ENCODE assay signal across 8 cellular contexts in genomic region chr10:102431452-102432124, GRCh38. TPM values are rescaled to one million over a fixed set of nuclear protein-coding genes. Genes with fewer than 3 reads are reported as not detected.
DNase-seq lines count a peak whose midpoint lies in the region; ATAC-seq, FAIRE-seq and TF ChIP-seq lines count a peak whose summit lies in the region.

No MANE protein-coding gene starts in this region.

- no peak for TF ChIP-seq CTCF in IMR-90 (conservative IDR thresholded peaks at IDR 0.05; ENCODE audit: low read depth, low read length)

- H3K4me2 ChIP-seq in IMR-90 (ENCODE audit: low read depth, low read length) = peak overlapping the region; percentile 94

- intact Hi-C loops in IMR-90 (cut with micrococcal nuclease) = loop anchor here (1.0 kb wide), 1 partner anchor 149 kb away; no protein-coding TSS in a partner anchor

- peak overlapping the region; percentile 80 for H3K4me3 ChIP-seq in CD4-positive, CD25-positive, alpha-beta regulatory T cell (ENCODE audit: low read depth, low read length)
- H3K4me3 ChIP-seq in IMR-90 (ENCODE audit: insufficient read depth, low read depth, low read length) = peak overlapping the region; percentile 70
- peak overlapping the region; percentile 98 for H3K4me3 ChIP-seq in adipocyte (ENCODE audit: low read length)
- H3K4me3 ChIP-seq in iPS-18c (ENCODE audit: insufficient read depth, low read depth, low read length) = peak overlapping the region; percentile 89

- H3K79me1 ChIP-seq in IMR-90 (ENCODE audit: low read depth in 1 of 2, low read length in 2 of 2) = peaks cover 9 to 26% of the 10 kb centered on the region in 2 experiments

- no peak for DNase-seq in CD4-positive, CD25-positive, alpha-beta regulatory T cell
- DNase-seq in IMR-90 (no peak), adipocyte (ENCODE audit: low read depth) (peak; percentile 51), GM19239 (ENCODE audit: insufficient read length, low spot score) (no peak), COR-L47 (lab: John Stamatoyannopoulos, UW) (no peak)
- no peak for DNase-seq in stimulated activated naive CD8-positive, alpha-beta T cell treated with anti-CD3 and anti-CD28 coated beads, Interleukin-15, amount 100 ng/mL, for 72 hours

- CTCF ChIA-PET in IMR-90 (lab: Yijun Ruan, JAX) = interaction anchor here (0.9 kb wide), 1 partner anchor 79 kb away, joined by 3 read pairs; no protein-coding TSS in a partner anchor

- ATAC-seq in CD4-positive, CD25-positive, alpha-beta regulatory T cell (ENCODE audit: low read depth in 2 of 2) = no peak
- peak; percentile 22 for ATAC-seq in IMR-90 (ENCODE audit: low read depth)
- ATAC-seq in stimulated activated naive CD8-positive, alpha-beta T cell treated with anti-CD3 and anti-CD28 coated beads, Interleukin-15, amount 100 ng/mL, for 72 hours = no peak
- no peak for ATAC-seq in GM19463 (IDR thresholded peaks at IDR 0.05; ENCODE audit: unreplicated experiment)

- H3K36me3 ChIP-seq in CD4-positive, CD25-positive, alpha-beta regulatory T cell (ENCODE audit: control insufficient read depth, insufficient read depth, low read length) = no peaks in the 10 kb centered on the region
- H3K36me3 ChIP-seq in IMR-90 (ENCODE audit: control insufficient read depth, insufficient read depth, low read length) (no peaks in the 10 kb centered on the region), adipocyte (ENCODE audit: control insufficient read depth, insufficient read depth, low read length, severe bottlenecking) (peaks cover 3% of the 10 kb centered on the region)

- H3K9me3 ChIP-seq in CD4-positive, CD25-positive, alpha-beta regulatory T cell (ENCODE audit: control insufficient read depth in 2 of 2, low read length in 2 of 2) = no peaks in the 10 kb centered on the region
- H3K9me3 ChIP-seq in IMR-90 (ENCODE audit: control insufficient read depth, insufficient read depth, low read length) (no peaks in the 10 kb centered on the region), adipocyte (ENCODE audit: control insufficient read depth, low read length) (no peaks in the 10 kb centered on the region), iPS-18c (ENCODE audit: control insufficient read depth, insufficient read depth, low read length) (no peaks in the 10 kb centered on the region)

- peaks cover 47% of the 10 kb centered on the region for H3K4me1 ChIP-seq in CD4-positive, CD25-positive, alpha-beta regulatory T cell (ENCODE audit: control insufficient read depth, insufficient read depth, low read length, poor library complexity, severe bottlenecking)
- peaks cover 15% of the 10 kb centered on the region for H3K4me1 ChIP-seq in IMR-90 (ENCODE audit: control insufficient read depth, insufficient read depth, low read length)
- H3K4me1 ChIP-seq in adipocyte (ENCODE audit: control insufficient read depth, insufficient read depth, low read length) = peaks cover 26% of the 10 kb centered on the region

- H2BK120ac ChIP-seq in IMR-90 (ENCODE audit: low read depth, low read length) = peak overlapping the region; percentile 57; the same call in 1 of the 2 replicates

- H3K4ac ChIP-seq in IMR-90 (ENCODE audit: low read depth, low read length) = peak overlapping the region; percentile 81

- FAIRE-seq in GM19239 (lab: Jason Lieb, UNC) = no peak

- in situ Hi-C loops in IMR-90 (cut with MboI; ENCODE audit: low sequenced_read_pairs) = no loop called here

- H2BK5ac ChIP-seq in IMR-90 (ENCODE audit: low read depth, low read length, poor library complexity, severe bottlenecking) = peak overlapping the region; percentile 72

- peak overlapping the region; percentile 72 for H2AK9ac ChIP-seq in IMR-90 (replicated peaks; ENCODE audit: low read depth, low read length, poor library complexity)

- no peaks in the 10 kb centered on the region for H4K20me1 ChIP-seq in IMR-90 (ENCODE audit: insufficient read depth, low read length)

- no peaks in the 10 kb centered on the region for H3K27me3 ChIP-seq in CD4-positive, CD25-positive, alpha-beta regulatory T cell (ENCODE audit: control insufficient read depth, insufficient read depth, low read length)
- H3K27me3 ChIP-seq in IMR-90 (ENCODE audit: control insufficient read depth, insufficient read depth, low read length) (no peaks in the 10 kb centered on the region), adipocyte (replicated peaks; ENCODE audit: control insufficient read depth, insufficient read depth, low read length) (no peaks in the 10 kb centered on the region)

- H3K56ac ChIP-seq in IMR-90 (ENCODE audit: extremely low read depth, insufficient read depth, low read length) = peak overlapping the region; percentile 75

- POLR2A ChIA-PET in IMR-90 (lab: Charles Lee; ENCODE audit: unreplicated experiment) = no interaction called here

- WGBS in IMR-90 (ENCODE audit: extremely low coverage in 2 of 2, insufficient read length in 1 of 2), 2 experiments = 50% methylated on average over 2 of the region's 4 CpGs; no CpG with 5 or more reads in 1 of the 2 experiments

- H2BK15ac ChIP-seq in IMR-90 (ENCODE audit: low read depth, low read length) = peak overlapping the region; percentile 30; the same call in 1 of the 3 replicates

- no peak for TF ChIP-seq POLR2A in IMR-90 (IDR thresholded peaks at IDR 0.05; ENCODE audit: low read depth, low read length)

- no peaks in the 10 kb centered on the region for H3K9me3 Mint-ChIP-seq in CD4-positive, CD25-positive, alpha-beta regulatory T cell
- H3K9me3 Mint-ChIP-seq in stimulated activated naive CD8-positive, alpha-beta T cell treated with anti-CD3 and anti-CD28 coated beads, Interleukin-15, amount 100 ng/mL, for 72 hours = no peaks in the 10 kb centered on the region

- peaks cover 5% of the 10 kb centered on the region for H3K27me3 Mint-ChIP-seq in CD4-positive, CD25-positive, alpha-beta regulatory T cell
- H3K27me3 Mint-ChIP-seq in stimulated activated naive CD8-positive, alpha-beta T cell treated with anti-CD3 and anti-CD28 coated beads, Interleukin-15, amount 100 ng/mL, for 72 hours = no peaks in the 10 kb centered on the region

- peak overlapping the region; percentile 89 for H3K9ac ChIP-seq in IMR-90 (ENCODE audit: low read depth, low read length)
- peak overlapping the region; percentile 99 for H3K9ac ChIP-seq in adipocyte (ENCODE audit: low read length)

- peak overlapping the region; percentile 96 for H2AFZ ChIP-seq in IMR-90 (replicated peaks; ENCODE audit: low read length, poor library complexity)

- H2BK20ac ChIP-seq in IMR-90 (ENCODE audit: low read depth, low read length) = no peak overlapping the region

- peak overlapping the region; percentile 85 for H4K91ac ChIP-seq in IMR-90 (ENCODE audit: insufficient read depth, low read depth, low read length)

- peaks cover 7% of the 10 kb centered on the region; the same call in 1 of the 2 replicates for H3K9me1 ChIP-seq in IMR-90 (ENCODE audit: insufficient read depth, low read length)

- H3K27ac ChIP-seq in CD4-positive, CD25-positive, alpha-beta regulatory T cell (ENCODE audit: insufficient read depth, low read length, poor library complexity, severe bottlenecking) = peak overlapping the region; percentile 63
- peak overlapping the region; percentile 85 for H3K27ac ChIP-seq in IMR-90 (ENCODE audit: insufficient read depth, low read length)

- no peak for TF ChIP-seq RAD21 in IMR-90 (IDR thresholded peaks at IDR 0.05; ENCODE audit: low read length)

- H3K4me3 Mint-ChIP-seq in CD4-positive, CD25-positive, alpha-beta regulatory T cell = peak overlapping the region; percentile 93 to 99 (median 96)
- H3K4me3 Mint-ChIP-seq in stimulated activated naive CD8-positive, alpha-beta T cell treated with anti-CD3 and anti-CD28 coated beads, Interleukin-15, amount 100 ng/mL, for 72 hours = peak overlapping the region; percentile 89 to 90

- H4K5ac ChIP-seq in IMR-90 (ENCODE audit: low read depth, low read length) = peak overlapping the region; percentile 89

- peak overlapping the region; percentile 85 to 99 for H4K8ac ChIP-seq in IMR-90 (ENCODE audit: low read depth in 2 of 2, low read length in 2 of 2)

- peak overlapping the region; percentile 95 for H3K14ac ChIP-seq in IMR-90 (replicated peaks; ENCODE audit: low read depth, low read length)

- no TSS peak for BruUV-seq in IMR-90 (replicated peaks; lab: Mats Ljungman, UMichigan)

- H3K18ac ChIP-seq in IMR-90 (ENCODE audit: low read depth, low read length) = peak overlapping the region; percentile 35

- H3K36me3 Mint-ChIP-seq in CD4-positive, CD25-positive, alpha-beta regulatory T cell = no peaks in the 10 kb centered on the region

- peaks cover 11 to 53% (median 37%) of the 10 kb centered on the region in 4 donors for H3K4me1 Mint-ChIP-seq in CD4-positive, CD25-positive, alpha-beta regulatory T cell
- H3K4me1 Mint-ChIP-seq in stimulated activated naive CD8-positive, alpha-beta T cell treated with anti-CD3 and anti-CD28 coated beads, Interleukin-15, amount 100 ng/mL, for 72 hours = peaks cover 58% of the 10 kb centered on the region

- H2AK5ac ChIP-seq in IMR-90 (ENCODE audit: low read depth, low read length) = peak overlapping the region; percentile 45

- dilution Hi-C loops in IMR-90 (cut with HindIII; ENCODE audit: low sequenced_read_pairs, unreplicated experiment) = no loop called here

- H3K27ac Mint-ChIP-seq in CD4-positive, CD25-positive, alpha-beta regulatory T cell = peak overlapping the region; percentile 86 to 91 (median 90)
- peak overlapping the region; percentile 94 to 97 for H3K27ac Mint-ChIP-seq in stimulated activated naive CD8-positive, alpha-beta T cell treated with anti-CD3 and anti-CD28 coated beads, Interleukin-15, amount 100 ng/mL, for 72 hours

- H3K23ac ChIP-seq in IMR-90 (ENCODE audit: low read depth, low read length) = peak overlapping the region; percentile 91

RNA-seq across cellular contexts. Expression of gene CUEDC2, which starts 0.8 kb away (rescaled TPM):
- total RNA-seq in CD4-positive, CD25-positive, alpha-beta regulatory T cell = 29.4 TPM
- 10 to 100 TPM; 50.8 to 60.6 (median 52.0) TPM for polyA plus RNA-seq in CD4-positive, CD25-positive, alpha-beta regulatory T cell
- 43.6 and 55.7 TPM in 2 replicates for total RNA-seq in IMR-90 (2012; rRNA removed)
- polyA plus RNA-seq in IMR-90 (2012; rRNA removed) = 84.9 and 87.6 TPM in 2 replicates
- polyA plus RNA-seq in IMR-90 (2012; cell fraction: cytosol; rRNA removed) = 81.3 and 97.7 TPM in 2 replicates
- polyA plus RNA-seq in IMR-90 (2012; cell fraction: nucleus; rRNA removed; ENCODE audit: low replicate concordance) = 105 and 123 TPM in 2 replicates

RNA-seq across cellular contexts. Expression of gene FBXL15, which starts 11.0 kb away (rescaled TPM):
- 12.8 TPM for total RNA-seq in CD4-positive, CD25-positive, alpha-beta regulatory T cell
- polyA plus RNA-seq in CD4-positive, CD25-positive, alpha-beta regulatory T cell = 10 to 100 TPM; 25.2 to 40.1 (median 32.1) TPM
- 2.5 and 3.0 TPM in 2 replicates for total RNA-seq in IMR-90 (2012; rRNA removed)
- polyA plus RNA-seq in IMR-90 (2012; rRNA removed) = 8.4 and 13.6 TPM in 2 replicates
- 18.3 and 20.0 TPM in 2 replicates for polyA plus RNA-seq in IMR-90 (2012; cell fraction: cytosol; rRNA removed)
- 23.1 and 53.1 TPM in 2 replicates for polyA plus RNA-seq in IMR-90 (2012; cell fraction: nucleus; rRNA removed; ENCODE audit: low replicate concordance)

RNA-seq across cellular contexts. Expression of gene PSD, which starts 13.0 kb away (rescaled TPM):
- 2.9 TPM for total RNA-seq in CD4-positive, CD25-positive, alpha-beta regulatory T cell
- polyA plus RNA-seq in CD4-positive, CD25-positive, alpha-beta regulatory T cell = 1 to 10 TPM; 1.4 to 2.6 (median 1.9) TPM
- 1.4 and 2.0 TPM in 2 replicates for total RNA-seq in IMR-90 (2012; rRNA removed)
- 4.4 and 5.8 TPM in 2 replicates for polyA plus RNA-seq in IMR-90 (2012; rRNA removed)
- polyA plus RNA-seq in IMR-90 (2012; cell fraction: cytosol; rRNA removed) = 2.1 and 6.4 TPM in 2 replicates
- polyA plus RNA-seq in IMR-90 (2012; cell fraction: nucleus; rRNA removed; ENCODE audit: low replicate concordance) = 6.6 and 10.9 TPM in 2 replicates

RNA-seq across cellular contexts. Expression of gene C10orf95, which starts 19.8 kb away (rescaled TPM):
- 0.35 TPM for total RNA-seq in CD4-positive, CD25-positive, alpha-beta regulatory T cell
- 1 to 10 TPM in 1 of 4 donors, under 1 TPM in 3; 0.40 to 1.1 (median 0.55) TPM for polyA plus RNA-seq in CD4-positive, CD25-positive, alpha-beta regulatory T cell
- not detected in 2 replicates for total RNA-seq in IMR-90 (2012; rRNA removed)
- polyA plus RNA-seq in IMR-90 (2012; rRNA removed) = not detected in 2 replicates
- 0.04 TPM in 1 of 2 replicates, not detected in the other for polyA plus RNA-seq in IMR-90 (2012; cell fraction: cytosol; rRNA removed)
- polyA plus RNA-seq in IMR-90 (2012; cell fraction: nucleus; rRNA removed; ENCODE audit: low replicate concordance) = not detected in 2 replicates

RNA-seq across cellular contexts. Expression of gene NFKB2, which starts 36.1 kb away (rescaled TPM):
- total RNA-seq in CD4-positive, CD25-positive, alpha-beta regulatory T cell = 385 TPM
- 1 to 10 TPM; 6.3 to 8.2 (median 6.7) TPM for polyA plus RNA-seq in CD4-positive, CD25-positive, alpha-beta regulatory T cell
- 16.1 TPM in 2 replicates for total RNA-seq in IMR-90 (2012; rRNA removed)
- 32.3 and 34.7 TPM in 2 replicates for polyA plus RNA-seq in IMR-90 (2012; rRNA removed)
- polyA plus RNA-seq in IMR-90 (2012; cell fraction: cytosol; rRNA removed) = 27.9 and 40.3 TPM in 2 replicates
- polyA plus RNA-seq in IMR-90 (2012; cell fraction: nucleus; rRNA removed; ENCODE audit: low replicate concordance) = 81.8 and 143 TPM in 2 replicates
